Comparison of ENCODE assay signal across 27 cellular contexts in the genomic region with DNA sequence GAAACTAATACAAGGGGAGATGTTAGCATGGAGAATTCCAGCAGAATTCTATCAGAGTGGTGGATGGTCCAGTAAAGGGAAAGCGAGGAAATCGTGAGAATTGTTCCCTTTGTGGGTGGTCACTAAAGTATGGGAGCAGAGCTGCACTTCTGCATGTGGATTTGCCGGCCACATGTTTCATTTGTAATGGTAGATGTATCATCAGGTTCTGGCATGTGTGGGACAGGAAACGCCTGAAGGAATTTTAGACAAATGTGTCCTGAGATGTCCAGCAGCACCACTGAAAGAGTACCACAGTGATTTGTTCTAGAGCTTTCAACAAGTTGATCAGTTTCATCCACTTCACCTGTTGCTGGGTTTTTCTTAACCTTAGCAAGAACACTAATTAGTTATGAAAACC.
DNase-seq lines count a peak whose midpoint lies in the region; TF ChIP-seq lines count a peak whose summit lies in the region.
"Had no signal": no experiment of that assay in that cellular context is flagged by ENCODE, and none has a peak within 500 bp of the region (broad histone marks: within the 10 kb centered on the region; RNA-seq: fewer than 3 reads in every experiment).

No MANE protein-coding gene starts in this region.

- WGBS in mesendoderm (ENCODE audit: extremely low coverage, insufficient coverage, low lambda C conversion rate), result no CpG with 5 or more reads among the region's 4 CpGs

- no peak overlapping the region for H3K18ac ChIP-seq in mesendoderm (ENCODE audit: low read length)

- POLR2A ChIA-PET in MCF 10A (lab: Yijun Ruan, JAX), result interaction anchor here (0.7 kb wide), 1 partner anchor 11 kb away, joined by 3 read pairs; no protein-coding TSS in a partner anchor

- no peak overlapping the region for H3K4ac ChIP-seq in mesendoderm (ENCODE audit: low read depth, low read length)

- no peak overlapping the region for H3K23ac ChIP-seq in mesendoderm (ENCODE audit: low read length)

- H3K27ac ChIP-seq in breast epithelium (no peak overlapping the region), SJCRH30 (peak overlapping the region; percentile 49), mesendoderm (ENCODE audit: low read depth, low read length) (no peak overlapping the region), colonic mucosa (no peak overlapping the region)
- H3K27ac ChIP-seq: 22Rv1, GM23248 had no signal

- no peaks in the 10 kb centered on the region for H3K27me3 Mint-ChIP-seq in MCF 10A (ENCODE audit: insufficient read depth, unreplicated experiment)

- H3K4me1 ChIP-seq in breast epithelium (no peaks in the 10 kb centered on the region), SJCRH30 (peaks cover 28% of the 10 kb centered on the region), mesendoderm (ENCODE audit: control insufficient read depth, low read depth, low read length) (peaks cover 2% of the 10 kb centered on the region), colonic mucosa (no peaks in the 10 kb centered on the region)
- H3K4me1 ChIP-seq: BE2C had no signal

- no peak overlapping the region for H3K4me2 ChIP-seq in mesendoderm (ENCODE audit: low read length)
- H3K4me2 ChIP-seq: SK-N-SH had no signal

- no peaks in the 10 kb centered on the region for H3K9me3 Mint-ChIP-seq in MCF 10A (ENCODE audit: unreplicated experiment)
- H3K9me3 Mint-ChIP-seq: CD14-positive monocyte; CD8-positive, alpha-beta memory T cell; H9 had no signal

- H4K5ac ChIP-seq in mesendoderm (ENCODE audit: low read length), result no peak overlapping the region

- H3K27ac Mint-ChIP-seq in MCF 10A (ENCODE audit: low read depth, unreplicated experiment), result no peak overlapping the region
- H3K27ac Mint-ChIP-seq: CD8-positive, alpha-beta memory T cell; H9; HFFc6 had no signal

- no peak overlapping the region for H2BK120ac ChIP-seq in mesendoderm (ENCODE audit: low read depth, low read length)

- TF ChIP-seq CTCF in MCF 10A (IDR thresholded peaks at IDR 0.05; ENCODE audit: unreplicated experiment) (no peak), breast epithelium (IDR thresholded peaks at IDR 0.05) (no peak), colonic mucosa (IDR thresholded peaks at IDR 0.05) (no peak)

- intact Hi-C loops in MCF 10A (cut with micrococcal nuclease), result no loop called here
- intact Hi-C loops in breast epithelium (cut with DNase I; ENCODE audit: low total_unique reads), result no loop called here
- intact Hi-C loops in posterior vena cava (cut with DNase I), result no loop called here
- intact Hi-C loops in colonic mucosa (cut with DNase I), result no loop called here

- no peaks in the 10 kb centered on the region for H3K79me2 ChIP-seq in mesendoderm (ENCODE audit: control insufficient read depth, insufficient read depth, low read length)

- no peak overlapping the region for H3K4me3 Mint-ChIP-seq in MCF 10A (ENCODE audit: unreplicated experiment)
- H3K4me3 Mint-ChIP-seq: CD14-positive monocyte; CD8-positive, alpha-beta memory T cell; H9; HFFc6 had no signal

- H2AK5ac ChIP-seq in mesendoderm (ENCODE audit: low read length), result no peak overlapping the region

- no peak overlapping the region for H3K9ac ChIP-seq in mesendoderm (ENCODE audit: low read length)
- H3K9ac ChIP-seq in colonic mucosa (ENCODE audit: low read depth in 2 of 2, low read length in 2 of 2), result no peak overlapping the region
- H3K9ac ChIP-seq: GM23248, SK-N-SH had no signal

- BruUV-seq in MCF 10A (replicated peaks; lab: Mats Ljungman, UMichigan), result no TSS peak

- H3K4me3 ChIP-seq in breast epithelium (no peak overlapping the region), SJCRH30 (no peak overlapping the region), mesendoderm (ENCODE audit: low read length) (no peak overlapping the region), colonic mucosa (no peak overlapping the region)
- H3K4me3 ChIP-seq: GM23248 had no signal

- no peaks in the 10 kb centered on the region for H3K79me1 ChIP-seq in mesendoderm (ENCODE audit: low read length)

- no peak overlapping the region for H3K56ac ChIP-seq in mesendoderm (ENCODE audit: low read length)

- H3K9me3 ChIP-seq in breast epithelium (no peaks in the 10 kb centered on the region), SJCRH30 (replicated peaks) (no peaks in the 10 kb centered on the region), colonic mucosa (no peaks in the 10 kb centered on the region)
- H3K9me3 ChIP-seq: BE2C, SK-N-SH had no signal

- DNase-seq in MCF 10A (ENCODE audit: unreplicated experiment), result peak; percentile 9
- DNase-seq in breast epithelium (ENCODE audit: low spot score in 2 of 2), result no peak
- peak; percentile 67 to 78 for DNase-seq in SJCRH30
- no peak for DNase-seq in mesendoderm
- no peak for DNase-seq in HPDE6-E6E7 (ENCODE audit: extremely low spot score)
- DNase-seq in posterior vena cava (ENCODE audit: low spot score), result no peak
- DNase-seq in Kasumi-1 (lab: John Stamatoyannopoulos, UW), result no peak
- DNase-seq in colonic mucosa, result no peak
- DNase-seq: BE2C; Calu3; CD8-positive, alpha-beta memory T cell; DMS79 treated with DMSO at 0.1 percent for 48 hours; GM23248; H9; HFFc6; IMR-90; KG1; NCI-H1105; NCI-H146; NCI-H1930; NCI-H2107; NCI-H774; PC-3; SW 1271 had no signal

- H3K36me3 Mint-ChIP-seq in MCF 10A (ENCODE audit: insufficient read depth, unreplicated experiment), result no peaks in the 10 kb centered on the region
- H3K36me3 Mint-ChIP-seq: CD14-positive monocyte; CD8-positive, alpha-beta memory T cell had no signal

- H2BK15ac ChIP-seq in mesendoderm (replicated peaks; ENCODE audit: low read depth), result peak overlapping the region; percentile 7

- CTCF ChIA-PET in MCF 10A (lab: Yijun Ruan, JAX), result no interaction called here

- H3K4me1 Mint-ChIP-seq in MCF 10A (ENCODE audit: insufficient read depth, unreplicated experiment), result peaks cover 8% of the 10 kb centered on the region
- H3K4me1 Mint-ChIP-seq: CD14-positive monocyte had no signal

- no peak for TF ChIP-seq POLR2A in breast epithelium (IDR thresholded peaks at IDR 0.05)

- H4K8ac ChIP-seq in mesendoderm (ENCODE audit: low read depth, low read length), result no peak overlapping the region

- no peak overlapping the region for H2BK5ac ChIP-seq in mesendoderm (ENCODE audit: low read length)

- H3K27me3 ChIP-seq in breast epithelium (no peaks in the 10 kb centered on the region), SJCRH30 (no peaks in the 10 kb centered on the region), mesendoderm (ENCODE audit: insufficient read depth, low read length, poor library complexity) (no peaks in the 10 kb centered on the region), colonic mucosa (no peaks in the 10 kb centered on the region)
- H3K27me3 ChIP-seq: BE2C had no signal

- H3K36me3 ChIP-seq in breast epithelium, result no peaks in the 10 kb centered on the region
- no peaks in the 10 kb centered on the region for H3K36me3 ChIP-seq in SJCRH30
- H3K36me3 ChIP-seq in mesendoderm (ENCODE audit: control insufficient read depth, insufficient read depth, low read length), result no peaks in the 10 kb centered on the region
- no peaks in the 10 kb centered on the region for H3K36me3 ChIP-seq in colonic mucosa
- H3K36me3 ChIP-seq: BE2C had no signal

Comparison
In these comparisons a context has a peak if more than half of its experiments do, and no peak if none do; other contexts are left out.
1. DNase-seq: peak in MCF 10A (single experiment) and SJCRH30 (2 of 2); none in breast epithelium (0 of 2), mesendoderm (single experiment), HPDE6-E6E7 (single experiment), posterior vena cava (single experiment), Kasumi-1 (0 of 2) and colonic mucosa (single experiment).